8 cellular contexts compared by ENCODE assay signal in genomic region chr19:58400916-58401824, GRCh38. TPM values are rescaled to one million over a fixed set of nuclear protein-coding genes. Genes with fewer than 3 reads are reported as not detected.
DNase-seq lines count a peak whose midpoint lies in the region; ATAC-seq and TF ChIP-seq lines count a peak whose summit lies in the region.

No MANE protein-coding gene starts in this region.

- no peaks in the 10 kb centered on the region for H3K9me3 Mint-ChIP-seq in CD4-positive, alpha-beta T cell

- peaks cover 25% of the 10 kb centered on the region for H3K27me3 Mint-ChIP-seq in CD4-positive, alpha-beta T cell

- intact Hi-C loops in CD4-positive, alpha-beta T cell (cut with DNase I, micrococcal nuclease), result loop anchor here (1.0 to 5.0 kb wide), 4 partner anchors 14 to 219 kb away; partner anchors contain the start of genes RPS5 (in 2 of the 2), ZNF837 (in 2 of the 2) and ZNF274 (in 1 of the 2)
- intact Hi-C loops in right lobe of liver (cut with DNase I), result no loop called here

- H3K36me3 ChIP-seq in duodenal mucosa (ENCODE audit: control insufficient read depth in 1 of 2, insufficient read depth in 2 of 2, low read length in 2 of 2) (no peaks in the 10 kb centered on the region), right lobe of liver (no peaks in the 10 kb centered on the region)

- H3K4me3 ChIP-seq in duodenal mucosa (ENCODE audit: low read depth in 1 of 2, low read length in 2 of 2), result peak overlapping the region; percentile 82 to 83
- H3K4me3 ChIP-seq in right lobe of liver, result peak overlapping the region; percentile 46 to 61 (median 56)

- H3K36me3 Mint-ChIP-seq in CD4-positive, alpha-beta T cell (ENCODE audit: low read depth), result peaks cover 5% of the 10 kb centered on the region

- 8% methylated on average over 24 of the region's 79 CpGs for WGBS in right lobe of liver (ENCODE audit: insufficient coverage, low coverage, low lambda C conversion rate, missing lambda C conversion rate)

- H3K27me3 ChIP-seq in CD4-positive, alpha-beta T cell (ENCODE audit: control insufficient read depth, insufficient read depth, low read length), result peaks cover 11% of the 10 kb centered on the region
- H3K27me3 ChIP-seq in duodenal mucosa (ENCODE audit: control insufficient read depth in 1 of 2, insufficient read depth in 2 of 2, low read length in 2 of 2), result peaks cover 16 to 17% of the 10 kb centered on the region in 2 donors
- H3K27me3 ChIP-seq in right lobe of liver, result no peaks in the 10 kb centered on the region

- peak; percentile 52 for TF ChIP-seq POLR2A in right lobe of liver (IDR thresholded peaks at IDR 0.05)

- peak overlapping the region; percentile 55 to 63 for H3K9ac ChIP-seq in duodenal mucosa (ENCODE audit: low read depth in 1 of 2, low read length in 2 of 2)

- POLR2A ChIA-PET in CD4-positive, alpha-beta T cell (lab: Charles Lee), result no interaction called here

- peak overlapping the region; percentile 88 for H3K4me3 Mint-ChIP-seq in CD4-positive, alpha-beta T cell

- H3K27ac ChIP-seq in CD4-positive, alpha-beta T cell (ENCODE audit: low read depth, low read length), result peak overlapping the region; percentile 59
- peak overlapping the region; percentile 61 for H3K27ac ChIP-seq in duodenal mucosa (ENCODE audit: low read depth, low read length)
- H3K27ac ChIP-seq in right lobe of liver, result no peak overlapping the region

- ATAC-seq in CD4-positive, alpha-beta T cell (ENCODE audit: poor library complexity), result peak; percentile 95
- ATAC-seq in GM19395 (IDR thresholded peaks at IDR 0.05; ENCODE audit: unreplicated experiment) (peak; percentile 99), HG03558 (IDR thresholded peaks at IDR 0.05; ENCODE audit: extremely low read depth, unreplicated experiment) (peak; percentile 80), right lobe of liver (peak; percentile 97 to 99 (median 98))

- CTCF ChIA-PET in CD4-positive, alpha-beta T cell (lab: Charles Lee), result no interaction called here

- peak overlapping the region; percentile 86 for H3K27ac Mint-ChIP-seq in CD4-positive, alpha-beta T cell

- peaks cover 0 to 12% of the 10 kb centered on the region in 2 donors for H3K4me1 ChIP-seq in duodenal mucosa (ENCODE audit: control insufficient read depth in 1 of 2, insufficient read depth in 2 of 2, low read length in 2 of 2)
- H3K4me1 ChIP-seq in right lobe of liver, result peaks cover 0 to 10% (median 5%) of the 10 kb centered on the region in 4 donors

- TF ChIP-seq CTCF in CD4-positive, alpha-beta T cell (IDR thresholded peaks at IDR 0.05), result no peak
- TF ChIP-seq CTCF in right lobe of liver (IDR thresholded peaks at IDR 0.05), result peak in 2 of 4 donors; percentile 14 to 18

- H3K9me3 ChIP-seq in CD4-positive, alpha-beta T cell (ENCODE audit: control insufficient read depth, low read length), result no peaks in the 10 kb centered on the region
- no peaks in the 10 kb centered on the region for H3K9me3 ChIP-seq in duodenal mucosa (ENCODE audit: control insufficient read depth in 1 of 2, low read length in 2 of 2)
- no peaks in the 10 kb centered on the region for H3K9me3 ChIP-seq in right lobe of liver

- DNase-seq in CD4-positive, alpha-beta T cell, result peak; percentile 98 to 99 (median 99)
- DNase-seq in NCI-H774 (lab: John Stamatoyannopoulos, UW), result peak; percentile 99
- DNase-seq in activated CD4-positive, alpha-beta T cell treated with anti-CD3 and anti-CD28 coated beads, Interleukin-2, amount 50 U/mL, for 48 hours, result peak; percentile 99
- peak; percentile 99 to 100 (median 100) for DNase-seq in right lobe of liver
- peak; percentile 99 for DNase-seq in stimulated activated CD4-positive, alpha-beta T cell treated with anti-CD3 and anti-CD28 coated beads, Interleukin-4, amount 100 ng/mL, for 24 hours

- H3K4me1 Mint-ChIP-seq in CD4-positive, alpha-beta T cell (ENCODE audit: low read depth), result peaks cover 9% of the 10 kb centered on the region

RNA-seq across cellular contexts. Expression of gene RNF225, which starts 5.7 kb away (rescaled TPM):
- under 1 TPM in 1 of 2 experiments, not detected in 1; 0.55 TPM for total RNA-seq in CD4-positive, alpha-beta T cell
- not detected for total RNA-seq in right lobe of liver

RNA-seq across cellular contexts. Expression of gene ZNF584, which starts 7.3 kb away (rescaled TPM):
- total RNA-seq in CD4-positive, alpha-beta T cell, result 1 to 10 TPM; 1.7 to 1.8 TPM
- 10 to 100 TPM in 1 of 6 experiments, 1 to 10 TPM in 5; 5.6 to 12.1 (median 6.6) TPM for total RNA-seq in right lobe of liver

RNA-seq across cellular contexts. Expression of gene RPS5, which starts 14.1 kb away (rescaled TPM):
- 1,000 to 10,000 TPM; 1,619 to 1,646 TPM for total RNA-seq in CD4-positive, alpha-beta T cell
- 100 to 1,000 TPM; 274 to 637 (median 304) TPM for total RNA-seq in right lobe of liver

RNA-seq across cellular contexts. Expression of gene ZNF837, which starts 20.3 kb away (rescaled TPM):
- total RNA-seq in CD4-positive, alpha-beta T cell, result 1 to 10 TPM in 1 of 2 experiments, under 1 TPM in 1; 0.71 to 1.0 TPM
- 1 to 10 TPM; 1.7 to 3.9 (median 2.4) TPM for total RNA-seq in right lobe of liver

RNA-seq across cellular contexts. Expression of gene ZNF497, which starts 38.6 kb away (rescaled TPM):
- under 1 TPM; 0.28 to 0.55 TPM for total RNA-seq in CD4-positive, alpha-beta T cell
- 1 to 10 TPM in 5 of 6 experiments, under 1 TPM in 1; 0.73 to 3.1 (median 1.7) TPM for total RNA-seq in right lobe of liver

Comparison
In these comparisons a context has a peak if more than half of its experiments do, and no peak if none do; other contexts are left out.
1. H3K27ac ChIP-seq: peak in CD4-positive, alpha-beta T cell (single experiment) and duodenal mucosa (single experiment); none in right lobe of liver (0 of 3).
2. intact Hi-C loops: an anchor here in CD4-positive, alpha-beta T cell (1.0 to 5.0 kb wide); none called in right lobe of liver.
3. Peak in every context shown above with its lines, with median percentiles within 50 percentile points of each other: ATAC-seq and DNase-seq.